ENCODE assay signal across 12 cellular contexts in genomic region chr16:84584678-84585077, GRCh38.
"Had no signal": no experiment of that assay in that cellular context is flagged by ENCODE, and none has a peak within 500 bp of the region (broad histone marks: within the 10 kb centered on the region; RNA-seq: fewer than 3 reads in every experiment).

No MANE protein-coding gene starts in this region.

- H3K9me3 ChIP-seq: psoas muscle, sigmoid colon, upper lobe of left lung had no signal

- H3K9me3 Mint-ChIP-seq: activated CD4-positive, alpha-beta memory T cell treated with anti-CD3 and anti-CD28 coated beads, Interleukin-2, amount 10 ng/mL, durations not matched to agents 7 days and 5 days; natural killer cell had no signal

- H3K27me3 Mint-ChIP-seq: activated CD4-positive, alpha-beta memory T cell treated with anti-CD3 and anti-CD28 coated beads, Interleukin-2, amount 10 ng/mL, durations not matched to agents 7 days and 5 days had no signal

- DNase-seq: activated CD4-positive, alpha-beta memory T cell treated with anti-CD3 and anti-CD28 coated beads, Interleukin-2, amount 10 ng/mL, durations not matched to agents 7 days and 5 days; activated CD4-positive, alpha-beta T cell treated with anti-CD3 and anti-CD28 coated beads for 1 hour; activated CD8-positive, alpha-beta memory T cell treated with anti-CD3 and anti-CD28 coated beads, Interleukin-2, amount 50 U/mL, for 48 hours; activated effector memory CD4-positive, alpha-beta T cell treated with anti-CD3 and anti-CD28 coated beads, Interleukin-2, amount 50 U/mL, for 16 hours; effector CD4-positive, alpha-beta T cell; foreskin keratinocyte; natural killer cell; sigmoid colon; stimulated activated CD4-positive, alpha-beta T cell treated with anti-CD3 and anti-CD28 coated beads, Interleukin-2, amount 100 ng/mL, for 24 hours; stimulated activated naive CD4-positive, alpha-beta T cell treated with Interleukin-2 at 50 U/mL for 16 hours; upper lobe of left lung had no signal

- H3K4me1 ChIP-seq: foreskin keratinocyte, upper lobe of left lung had no signal

- ATAC-seq: foreskin keratinocyte, natural killer cell had no signal

- H3K36me3 Mint-ChIP-seq: natural killer cell had no signal

- H3K27me3 ChIP-seq: foreskin keratinocyte, sigmoid colon, upper lobe of left lung had no signal

- H3K4me3 Mint-ChIP-seq: activated CD4-positive, alpha-beta memory T cell treated with anti-CD3 and anti-CD28 coated beads, Interleukin-2, amount 10 ng/mL, durations not matched to agents 7 days and 5 days; natural killer cell had no signal

- H3K27ac Mint-ChIP-seq: activated CD4-positive, alpha-beta memory T cell treated with anti-CD3 and anti-CD28 coated beads, Interleukin-2, amount 10 ng/mL, durations not matched to agents 7 days and 5 days; natural killer cell had no signal

- H3K4me3 ChIP-seq: psoas muscle, sigmoid colon, upper lobe of left lung had no signal
